In genomic region chr11:118046051-118046963, GRCh38 we compare ENCODE assay signal across 1 cellular context.
TF ChIP-seq lines count a peak whose summit lies in the region.

No MANE protein-coding gene starts in this region.

TF ChIP-seq in K562, 482 proteins besides CTCF, POLR2A, EP300 and RAD21:
- TF ChIP-seq EP400 (IDR thresholded peaks at IDR 0.05): no peak
- no peak for TF ChIP-seq CREB3 (tag; conservative IDR thresholded peaks at IDR 0.05; ENCODE audit: low read depth)
- TF ChIP-seq SMARCE1 (IDR thresholded peaks at IDR 0.05): no peak
- TF ChIP-seq MAZ (CRISPR knock-in tag; conservative IDR thresholded peaks at IDR 0.05 in 1 of 2, IDR thresholded peaks at IDR 0.05 in 1 of 2): no peak
- no peak for TF ChIP-seq ZNF79 (CRISPR knock-in tag; IDR thresholded peaks at IDR 0.05; ENCODE audit: low read depth)
- TF ChIP-seq FIP1L1 (IDR thresholded peaks at IDR 0.05; ENCODE audit: low read depth, low read length, poor library complexity, severe bottlenecking): no peak
